In genomic region chr19:15463865-15464371, GRCh38 we compare ENCODE assay signal across 8 cellular contexts. TPM values are rescaled to one million over a fixed set of nuclear protein-coding genes. Genes with fewer than 3 reads are reported as not detected.
A peak's percentile ranks its signal among the peaks of the same experiment; 100 is the strongest.
DNase-seq lines count a peak whose midpoint lies in the region; ATAC-seq and FAIRE-seq lines count a peak whose summit lies in the region.

No MANE protein-coding gene starts in this region.

- peak; percentile 54 to 67 for DNase-seq in activated CD4-positive, alpha-beta T cell treated with anti-CD3 and anti-CD28 coated beads, Interleukin-2, amount 50 U/mL, for 24 hours (ENCODE audit: low read depth in 1 of 2, low spot score in 1 of 2)
- DNase-seq in stimulated activated CD4-positive, alpha-beta T cell treated with anti-CD3 and anti-CD28 coated beads, TNF-alpha, amount 100 ng/mL, for 4 hours (ENCODE audit: low read depth in 3 of 3), result peak; percentile 39 to 62 (median 55)
- no peak for DNase-seq in HTR-8/SVneo (ENCODE audit: insufficient read length, low spot score)

- H3K27ac ChIP-seq in esophagus (ENCODE audit: low read depth in 2 of 2, low read length in 1 of 2), result peak overlapping the region; percentile 20 to 81

- no peaks in the 10 kb centered on the region for H3K36me3 ChIP-seq in ES-I3 (ENCODE audit: insufficient read depth, low read length)
- no peaks in the 10 kb centered on the region for H3K36me3 ChIP-seq in esophagus (ENCODE audit: control insufficient read depth in 2 of 2, insufficient read depth in 2 of 2, low read length in 1 of 2)

- no peaks in the 10 kb centered on the region for H3K27me3 ChIP-seq in esophagus (ENCODE audit: control insufficient read depth in 1 of 2, insufficient read depth in 2 of 2, low read length in 2 of 2)

- no peaks in the 10 kb centered on the region for H3K9me3 ChIP-seq in ES-I3 (ENCODE audit: control insufficient read depth, insufficient read depth, low read length)
- no peaks in the 10 kb centered on the region for H3K9me3 ChIP-seq in esophagus (ENCODE audit: control insufficient read depth in 2 of 2, insufficient read depth in 1 of 2, low read depth in 1 of 2, low read length in 1 of 2)

- peak; percentile 35 for ATAC-seq in HG03196 (IDR thresholded peaks at IDR 0.05; ENCODE audit: unreplicated experiment)
- no peak for ATAC-seq in GM21528 (IDR thresholded peaks at IDR 0.05; ENCODE audit: low FRiP score, unreplicated experiment)
- no peak for ATAC-seq in GM19455 (IDR thresholded peaks at IDR 0.05; ENCODE audit: unreplicated experiment)

- 40 to 45% methylated on average over 24 to 25 of the region's 25 CpGs for WGBS in esophagus, 2 donors

- H3K4me3 ChIP-seq in esophagus (ENCODE audit: low read depth in 1 of 2, low read length in 2 of 2), result peak overlapping the region; percentile 25 to 41

- FAIRE-seq in HTR-8/SVneo (lab: Jason Lieb, UNC), result no peak

- 0 out of 2 replicates have a peak, but pooled peaks cover under 1% of the 10 kb centered on the region for H3K4me1 ChIP-seq in ES-I3 (ENCODE audit: insufficient read depth, low read length)
- H3K4me1 ChIP-seq in esophagus (ENCODE audit: control insufficient read depth in 2 of 2, insufficient read depth in 2 of 2, low read length in 1 of 2), result peaks cover 0 to 5% of the 10 kb centered on the region in 2 donors

- peak overlapping the region; percentile 53; the same call in 1 of the 2 replicates for H3K9ac ChIP-seq in ES-I3 (ENCODE audit: low read depth, low read length)

RNA-seq across cellular contexts. Expression of gene RASAL3, which starts 0.4 kb away (rescaled TPM):
- 1 to 10 TPM; 3.6 to 5.8 TPM for polyA plus RNA-seq in esophagus

RNA-seq across cellular contexts. Expression of gene WIZ, which starts 14.2 kb away (rescaled TPM):
- 10 to 100 TPM; 17.4 to 17.5 TPM for polyA plus RNA-seq in esophagus

RNA-seq across cellular contexts. Expression of gene PGLYRP2, which starts 15.4 kb away (rescaled TPM):
- under 1 TPM in 1 of 2 donors, not detected in 1; 0.02 TPM for polyA plus RNA-seq in esophagus

RNA-seq across cellular contexts. Expression of gene CYP4F22, which starts 44.4 kb away (rescaled TPM):
- 10 to 100 TPM in 1 of 2 donors, 1 to 10 TPM in 1; 4.4 to 17.3 TPM for polyA plus RNA-seq in esophagus

RNA-seq across cellular contexts. Expression of gene AKAP8L, which starts 45.1 kb away (rescaled TPM):
- 10 to 100 TPM; 37.9 to 75.5 TPM for polyA plus RNA-seq in esophagus
